ENCODE assay signal across 8 cellular contexts in the genomic region with DNA sequence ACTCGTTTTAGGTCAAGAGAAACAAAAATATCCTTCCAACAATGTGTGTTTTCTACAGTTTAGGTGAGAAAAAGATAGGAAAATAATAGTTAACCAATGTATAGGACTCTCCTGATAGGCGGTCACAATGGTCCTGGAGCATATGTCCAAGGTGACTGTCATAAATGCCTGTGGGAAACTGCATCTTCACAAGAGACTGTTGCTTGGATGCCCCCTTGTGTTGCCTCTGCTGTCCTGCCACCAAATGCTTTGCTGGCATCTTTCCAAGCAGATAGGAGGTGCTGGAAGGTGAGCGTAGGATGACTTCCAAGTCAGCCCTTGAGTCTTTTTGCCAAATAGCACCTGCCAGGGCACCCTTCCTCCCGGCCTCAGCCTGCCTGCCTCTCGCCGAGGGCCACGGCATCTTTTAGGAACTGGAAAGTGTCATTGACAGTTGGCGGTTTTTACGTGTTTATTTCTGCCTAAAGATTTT. TPM values are rescaled to one million over a fixed set of nuclear protein-coding genes. Genes with fewer than 3 reads are reported as not detected.
DNase-seq lines count a peak whose midpoint lies in the region; ATAC-seq and TF ChIP-seq lines count a peak whose summit lies in the region.

No MANE protein-coding gene starts in this region.

- no peaks in the 10 kb centered on the region for H3K79me2 ChIP-seq in neural progenitor cell (ENCODE audit: low read depth)

- no peak overlapping the region for H3K4me3 Mint-ChIP-seq in neural progenitor cell

- ATAC-seq in GM21390 (IDR thresholded peaks at IDR 0.05; ENCODE audit: unreplicated experiment) = no peak

- H2AFZ ChIP-seq in neural progenitor cell (replicated peaks) = no peak overlapping the region

- H3K27me3 Mint-ChIP-seq in neural progenitor cell (ENCODE audit: insufficient read depth, low read depth) = no peaks in the 10 kb centered on the region

- H3K9me3 ChIP-seq in neural progenitor cell (ENCODE audit: low read depth) = no peaks in the 10 kb centered on the region

- H3K4me3 ChIP-seq in epithelial cell of proximal tubule (ENCODE audit: low read depth, low read length) = no peak overlapping the region
- H3K4me3 ChIP-seq in neural progenitor cell = no peak overlapping the region

- H4K20me1 ChIP-seq in neural progenitor cell (ENCODE audit: low read depth) = no peaks in the 10 kb centered on the region

- H3K9me3 Mint-ChIP-seq in neural progenitor cell = no peaks in the 10 kb centered on the region

- DNase-seq in NOMO-1 treated with DMSO at 0.1 percent for 48 hours (lab: John Stamatoyannopoulos, UW; ENCODE audit: unreplicated experiment) (peak; percentile 16), NOMO-1 (lab: John Stamatoyannopoulos, UW; ENCODE audit: unreplicated experiment in 2 of 2) (no peak), NCI-H2171 treated with DMSO at 0.1 percent for 48 hours (lab: John Stamatoyannopoulos, UW) (peak; percentile 38), epithelial cell of proximal tubule (ENCODE audit: low read depth) (no peak), neural progenitor cell (ENCODE audit: low spot score) (peak; percentile 60), middle frontal gyrus (ENCODE audit: extremely low spot score, low spot score) (no peak)
- peak; percentile 71 for DNase-seq in activated CD8-positive, alpha-beta memory T cell treated with anti-CD3 and anti-CD28 coated beads for 24 hours

- TF ChIP-seq CTCF in epithelial cell of proximal tubule (conservative IDR thresholded peaks at IDR 0.05; ENCODE audit: low read depth, low read length) = peak; percentile 70
- TF ChIP-seq CTCF in neural progenitor cell (IDR thresholded peaks at IDR 0.05) = peak; percentile 63

- no peaks in the 10 kb centered on the region for H3K27me3 ChIP-seq in neural progenitor cell

- no peak overlapping the region for H3K9ac ChIP-seq in neural progenitor cell

- H3F3A ChIP-seq in neural progenitor cell (ENCODE audit: low read depth) = no peaks in the 10 kb centered on the region

- H3K4me1 Mint-ChIP-seq in neural progenitor cell = peaks cover under 1% of the 10 kb centered on the region

- no peaks in the 10 kb centered on the region for H3K4me1 ChIP-seq in neural progenitor cell

- no peak overlapping the region for H3K27ac ChIP-seq in neural progenitor cell

- no peak overlapping the region for H3K27ac Mint-ChIP-seq in neural progenitor cell

- H3K36me3 ChIP-seq in neural progenitor cell = no peaks in the 10 kb centered on the region

- no peak overlapping the region for H3K4me2 ChIP-seq in neural progenitor cell

- peaks cover 8% of the 10 kb centered on the region for H3K36me3 Mint-ChIP-seq in neural progenitor cell

RNA-seq across cellular contexts. Expression of a gene that starts 24.1 kb away (rescaled TPM):
- 15.2 and 23.8 TPM in 2 replicates for total RNA-seq in epithelial cell of proximal tubule
- total RNA-seq in neural progenitor cell (ENCODE audit: low replicate concordance) = 46.7 and 61.8 TPM in 2 replicates

Comparison
In these comparisons a context has a peak if more than half of its experiments do, and no peak if none do; other contexts are left out.
1. DNase-seq: peak in NOMO-1 treated with DMSO at 0.1 percent for 48 hours (single experiment), NCI-H2171 treated with DMSO at 0.1 percent for 48 hours (single experiment), activated CD8-positive, alpha-beta memory T cell treated with anti-CD3 and anti-CD28 coated beads for 24 hours (single experiment) and neural progenitor cell (single experiment); none in NOMO-1 (0 of 2), epithelial cell of proximal tubule (single experiment) and middle frontal gyrus (single experiment).